ENCODE assay signal across 8 cellular contexts in the genomic region with DNA sequence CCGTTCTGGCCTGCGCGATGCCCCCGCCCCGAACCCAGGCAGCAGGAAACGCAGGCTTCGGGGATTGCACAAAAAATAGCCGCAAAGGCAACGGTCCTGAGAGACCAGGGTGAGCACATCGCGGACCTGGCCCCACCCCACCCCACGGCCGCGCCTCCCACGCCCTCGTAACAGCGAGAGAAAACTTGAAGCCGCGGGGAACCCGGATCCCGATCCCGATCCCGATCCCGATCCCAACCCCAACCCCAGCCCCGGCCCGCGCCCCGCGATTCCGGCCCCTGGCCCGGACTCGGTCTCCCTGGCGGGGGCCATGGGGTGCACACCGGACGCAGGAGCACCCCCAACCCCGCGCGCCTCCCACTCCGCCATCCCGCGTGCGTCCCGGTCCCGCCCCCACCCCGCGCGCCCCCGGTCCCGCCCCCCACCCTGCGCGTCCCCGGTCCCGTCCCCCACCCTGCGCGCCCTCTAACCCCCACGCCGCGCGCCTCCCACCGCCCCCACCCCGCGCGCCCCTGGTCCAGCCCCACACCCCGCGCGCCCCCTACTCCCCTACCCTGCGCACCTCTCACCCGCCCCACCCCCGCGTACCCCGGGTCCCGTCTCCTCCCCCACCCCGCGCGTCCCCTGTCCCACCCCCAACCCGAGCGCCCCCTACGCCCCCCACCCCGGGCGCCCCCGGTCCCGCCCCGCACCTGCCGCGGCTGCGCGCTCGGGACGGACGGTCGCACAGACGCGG. TPM values are rescaled to one million over a fixed set of nuclear protein-coding genes. Genes with fewer than 3 reads are reported as not detected.
DNase-seq lines count a peak whose midpoint lies in the region; ATAC-seq and TF ChIP-seq lines count a peak whose summit lies in the region.

No MANE protein-coding gene starts in this region.

- H3K79me2 ChIP-seq in OCI-LY3 (ENCODE audit: low read length), result peaks cover 16% of the 10 kb centered on the region

- peak overlapping the region; percentile 93 for H3K4me3 ChIP-seq in GM12864 (ENCODE audit: low read depth, low read length)
- peak overlapping the region; percentile 92 for H3K4me3 ChIP-seq in OCI-LY3 (ENCODE audit: low read length)

- peak overlapping the region; percentile 69 for H3K9ac ChIP-seq in OCI-LY3 (ENCODE audit: low read length)

- H3K27me3 ChIP-seq in OCI-LY3 (ENCODE audit: low read depth, low read length), result no peaks in the 10 kb centered on the region

- ATAC-seq in left ventricle myocardium superior (peak; percentile 35), sciatic nerve (peak; percentile 65), HG03139 (IDR thresholded peaks at IDR 0.05; ENCODE audit: unreplicated experiment) (no peak), GM18907 (IDR thresholded peaks at IDR 0.05; ENCODE audit: unreplicated experiment) (no peak)

- H3K4me3 Mint-ChIP-seq in activated naive CD8-positive, alpha-beta T cell treated with anti-CD3 and anti-CD28 coated beads for 36 hours, result peak overlapping the region; percentile 92

- TF ChIP-seq CTCF in GM12864 (IDR thresholded peaks at IDR 0.05; ENCODE audit: low read depth, low read length, missing control alignments) (no peak), OCI-LY3 (IDR thresholded peaks at IDR 0.05; ENCODE audit: low read depth, low read length) (no peak)

- no peaks in the 10 kb centered on the region for H3K27me3 Mint-ChIP-seq in activated naive CD8-positive, alpha-beta T cell treated with anti-CD3 and anti-CD28 coated beads for 36 hours

- H3K9me3 Mint-ChIP-seq in activated naive CD8-positive, alpha-beta T cell treated with anti-CD3 and anti-CD28 coated beads for 36 hours, result peaks cover 2% of the 10 kb centered on the region

- peaks cover 36% of the 10 kb centered on the region for H3K36me3 ChIP-seq in OCI-LY3 (replicated peaks; ENCODE audit: low read depth, low read length)

- DNase-seq in GM12864 (ENCODE audit: low read depth) (no peak), left ventricle myocardium superior (peak; percentile 78), sciatic nerve (ENCODE audit: low spot score) (peak; percentile 81), NCI-H748 treated with DMSO at 0.1 percent for 48 hours (lab: John Stamatoyannopoulos, UW) (no peak)
- peak; percentile 54 for DNase-seq in activated naive CD8-positive, alpha-beta T cell treated with anti-CD3 and anti-CD28 coated beads for 36 hours

- no peaks in the 10 kb centered on the region for H3K9me3 ChIP-seq in OCI-LY3 (ENCODE audit: insufficient read depth, low read length)

- peak overlapping the region; percentile 67 for H3K27ac Mint-ChIP-seq in activated naive CD8-positive, alpha-beta T cell treated with anti-CD3 and anti-CD28 coated beads for 36 hours

- H3K4me1 ChIP-seq in OCI-LY3 (ENCODE audit: low read length), result peaks cover 61% of the 10 kb centered on the region

- peaks cover 45% of the 10 kb centered on the region for H3K36me3 Mint-ChIP-seq in activated naive CD8-positive, alpha-beta T cell treated with anti-CD3 and anti-CD28 coated beads for 36 hours

- no peak overlapping the region for H3K27ac ChIP-seq in OCI-LY3 (ENCODE audit: low read length)

- H2AFZ ChIP-seq in OCI-LY3 (ENCODE audit: low read depth, low read length), result no peak overlapping the region

- intact Hi-C loops in left ventricle myocardium superior (cut with micrococcal nuclease) (no loop called here), sciatic nerve (cut with DNase I) (loop anchor here (10.0 kb wide), 1 partner anchor 179 kb away; a partner anchor contains a TSS)

- peaks cover 18% of the 10 kb centered on the region for H4K20me1 ChIP-seq in OCI-LY3 (ENCODE audit: insufficient read depth, low read length)

- peaks cover 36% of the 10 kb centered on the region for H3K4me1 Mint-ChIP-seq in activated naive CD8-positive, alpha-beta T cell treated with anti-CD3 and anti-CD28 coated beads for 36 hours

- H3K4me2 ChIP-seq in OCI-LY3 (ENCODE audit: low read length), result peak overlapping the region; percentile 85

RNA-seq across cellular contexts. Expression of a gene that starts 29.0 kb away (rescaled TPM):
- total RNA-seq in activated naive CD8-positive, alpha-beta T cell treated with anti-CD3 and anti-CD28 coated beads for 36 hours, result 100 to 1,000 TPM in 1 of 2 experiments, 10 to 100 TPM in 1; 99.1 to 102 TPM
- total RNA-seq in left ventricle myocardium superior (19.9 TPM), sciatic nerve (20.0 TPM)

RNA-seq across cellular contexts. Expression of a gene that starts 29.1 kb away (rescaled TPM):
- total RNA-seq in activated naive CD8-positive, alpha-beta T cell treated with anti-CD3 and anti-CD28 coated beads for 36 hours, result 1 to 10 TPM; 2.6 to 3.2 TPM
- 9.2 TPM for total RNA-seq in left ventricle myocardium superior
- 14.8 TPM for total RNA-seq in sciatic nerve

Comparison
In these comparisons a context has a peak if more than half of its experiments do, and no peak if none do; other contexts are left out.
1. DNase-seq: peak in activated naive CD8-positive, alpha-beta T cell treated with anti-CD3 and anti-CD28 coated beads for 36 hours (single experiment), left ventricle myocardium superior (single experiment) and sciatic nerve (single experiment); none in GM12864 (single experiment) and NCI-H748 treated with DMSO at 0.1 percent for 48 hours (single experiment).
2. ATAC-seq: peak in left ventricle myocardium superior (single experiment) and sciatic nerve (single experiment); none in HG03139 (single experiment) and GM18907 (single experiment).